ENCODE assay signal across 1 cellular context in genomic region chr16:58487566-58488351, GRCh38.
TF ChIP-seq lines count a peak whose summit lies in the region.

No MANE protein-coding gene starts in this region.

TF ChIP-seq in SK-N-SH treated with all-trans-retinoic acid at 6 μM for 48 hours, 23 proteins besides CTCF, POLR2A, EP300 and RAD21 (continued from another document):
- TF ChIP-seq TSHZ2 (CRISPR knock-in tag; IDR thresholded peaks at IDR 0.05) = no peak
